1 cellular context compared by ENCODE assay signal in the genomic region with DNA sequence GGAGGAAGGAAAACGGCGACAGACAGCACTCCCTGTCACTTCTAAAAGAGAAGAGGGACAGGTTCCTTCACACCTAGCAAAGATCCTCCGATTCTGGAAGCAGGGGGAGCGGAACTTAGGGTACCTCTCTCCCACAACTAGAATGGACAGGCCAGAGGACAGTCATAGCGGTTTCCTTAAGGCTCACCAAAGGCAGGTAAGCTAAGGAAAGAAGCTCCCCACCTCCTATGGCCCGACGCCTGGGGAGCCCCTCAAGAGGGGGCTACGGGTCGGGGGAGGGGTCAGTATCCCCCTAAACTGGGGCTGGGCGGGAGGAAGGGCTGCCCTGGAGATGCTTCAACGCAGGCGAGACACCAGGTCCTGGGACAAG.
TF ChIP-seq lines count a peak whose summit lies in the region.

No MANE protein-coding gene starts in this region.

TF ChIP-seq in endothelial cell of umbilical vein, 7 proteins besides CTCF, POLR2A, EP300 and RAD21:
- TF ChIP-seq MAX (IDR thresholded peaks at IDR 0.05; ENCODE audit: insufficient read depth, insufficient read length) (no peak), MYC (IDR thresholded peaks at IDR 0.05; ENCODE audit: low read depth, low read length) (no peak), EZH2 (IDR thresholded peaks at IDR 0.05; ENCODE audit: borderline replicate concordance, low read depth, low read length, severe bottlenecking) (no peak), GATA2 (IDR thresholded peaks at IDR 0.05; ENCODE audit: insufficient read depth, insufficient read length, low read depth, low read length) (no peak), JUN (IDR thresholded peaks at IDR 0.05; ENCODE audit: borderline replicate concordance, insufficient read depth, insufficient read length, low read depth) (no peak), POLR2AphosphoS5 (IDR thresholded peaks at IDR 0.05; ENCODE audit: insufficient read depth, low read depth, low read length) (no peak), FOS (IDR thresholded peaks at IDR 0.05; ENCODE audit: borderline replicate concordance, insufficient read depth, low read length) (no peak)
